1 cellular context compared by ENCODE assay signal in genomic region chr14:96167224-96168148, GRCh38.
TF ChIP-seq lines count a peak whose summit lies in the region.

No MANE protein-coding gene starts in this region.

TF ChIP-seq in SK-N-SH, 30 proteins besides CTCF, POLR2A, EP300 and RAD21 (continued from another document):
- TF ChIP-seq REST (IDR thresholded peaks at IDR 0.05; ENCODE audit: low read depth, low read length) = no peak
- no peak for TF ChIP-seq FOXM1 (IDR thresholded peaks at IDR 0.05; ENCODE audit: low read depth)
- TF ChIP-seq, protein P1, sequence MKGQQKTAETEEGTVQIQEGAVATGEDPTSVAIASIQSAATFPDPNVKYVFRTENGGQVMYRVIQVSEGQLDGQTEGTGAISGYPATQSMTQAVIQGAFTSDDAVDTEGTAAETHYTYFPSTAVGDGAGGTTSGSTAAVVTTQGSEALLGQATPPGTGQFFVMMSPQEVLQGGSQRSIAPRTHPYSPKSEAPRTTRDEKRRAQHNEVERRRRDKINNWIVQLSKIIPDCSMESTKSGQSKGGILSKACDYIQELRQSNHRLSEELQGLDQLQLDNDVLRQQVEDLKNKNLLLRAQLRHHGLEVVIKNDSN (IDR thresholded peaks at IDR 0.05; ENCODE audit: borderline replicate concordance, low read depth) = no peak
- TF ChIP-seq RXRA (IDR thresholded peaks at IDR 0.05; ENCODE audit: borderline replicate concordance, low read depth) = no peak
